1 cellular context compared by ENCODE assay signal in genomic region chr1:20339811-20340457, GRCh38.
TF ChIP-seq lines count a peak whose summit lies in the region.

No MANE protein-coding gene starts in this region.

TF ChIP-seq in GM23338, 12 proteins besides CTCF, POLR2A, EP300 and RAD21 (continued from another document):
- TF ChIP-seq, protein P1, sequence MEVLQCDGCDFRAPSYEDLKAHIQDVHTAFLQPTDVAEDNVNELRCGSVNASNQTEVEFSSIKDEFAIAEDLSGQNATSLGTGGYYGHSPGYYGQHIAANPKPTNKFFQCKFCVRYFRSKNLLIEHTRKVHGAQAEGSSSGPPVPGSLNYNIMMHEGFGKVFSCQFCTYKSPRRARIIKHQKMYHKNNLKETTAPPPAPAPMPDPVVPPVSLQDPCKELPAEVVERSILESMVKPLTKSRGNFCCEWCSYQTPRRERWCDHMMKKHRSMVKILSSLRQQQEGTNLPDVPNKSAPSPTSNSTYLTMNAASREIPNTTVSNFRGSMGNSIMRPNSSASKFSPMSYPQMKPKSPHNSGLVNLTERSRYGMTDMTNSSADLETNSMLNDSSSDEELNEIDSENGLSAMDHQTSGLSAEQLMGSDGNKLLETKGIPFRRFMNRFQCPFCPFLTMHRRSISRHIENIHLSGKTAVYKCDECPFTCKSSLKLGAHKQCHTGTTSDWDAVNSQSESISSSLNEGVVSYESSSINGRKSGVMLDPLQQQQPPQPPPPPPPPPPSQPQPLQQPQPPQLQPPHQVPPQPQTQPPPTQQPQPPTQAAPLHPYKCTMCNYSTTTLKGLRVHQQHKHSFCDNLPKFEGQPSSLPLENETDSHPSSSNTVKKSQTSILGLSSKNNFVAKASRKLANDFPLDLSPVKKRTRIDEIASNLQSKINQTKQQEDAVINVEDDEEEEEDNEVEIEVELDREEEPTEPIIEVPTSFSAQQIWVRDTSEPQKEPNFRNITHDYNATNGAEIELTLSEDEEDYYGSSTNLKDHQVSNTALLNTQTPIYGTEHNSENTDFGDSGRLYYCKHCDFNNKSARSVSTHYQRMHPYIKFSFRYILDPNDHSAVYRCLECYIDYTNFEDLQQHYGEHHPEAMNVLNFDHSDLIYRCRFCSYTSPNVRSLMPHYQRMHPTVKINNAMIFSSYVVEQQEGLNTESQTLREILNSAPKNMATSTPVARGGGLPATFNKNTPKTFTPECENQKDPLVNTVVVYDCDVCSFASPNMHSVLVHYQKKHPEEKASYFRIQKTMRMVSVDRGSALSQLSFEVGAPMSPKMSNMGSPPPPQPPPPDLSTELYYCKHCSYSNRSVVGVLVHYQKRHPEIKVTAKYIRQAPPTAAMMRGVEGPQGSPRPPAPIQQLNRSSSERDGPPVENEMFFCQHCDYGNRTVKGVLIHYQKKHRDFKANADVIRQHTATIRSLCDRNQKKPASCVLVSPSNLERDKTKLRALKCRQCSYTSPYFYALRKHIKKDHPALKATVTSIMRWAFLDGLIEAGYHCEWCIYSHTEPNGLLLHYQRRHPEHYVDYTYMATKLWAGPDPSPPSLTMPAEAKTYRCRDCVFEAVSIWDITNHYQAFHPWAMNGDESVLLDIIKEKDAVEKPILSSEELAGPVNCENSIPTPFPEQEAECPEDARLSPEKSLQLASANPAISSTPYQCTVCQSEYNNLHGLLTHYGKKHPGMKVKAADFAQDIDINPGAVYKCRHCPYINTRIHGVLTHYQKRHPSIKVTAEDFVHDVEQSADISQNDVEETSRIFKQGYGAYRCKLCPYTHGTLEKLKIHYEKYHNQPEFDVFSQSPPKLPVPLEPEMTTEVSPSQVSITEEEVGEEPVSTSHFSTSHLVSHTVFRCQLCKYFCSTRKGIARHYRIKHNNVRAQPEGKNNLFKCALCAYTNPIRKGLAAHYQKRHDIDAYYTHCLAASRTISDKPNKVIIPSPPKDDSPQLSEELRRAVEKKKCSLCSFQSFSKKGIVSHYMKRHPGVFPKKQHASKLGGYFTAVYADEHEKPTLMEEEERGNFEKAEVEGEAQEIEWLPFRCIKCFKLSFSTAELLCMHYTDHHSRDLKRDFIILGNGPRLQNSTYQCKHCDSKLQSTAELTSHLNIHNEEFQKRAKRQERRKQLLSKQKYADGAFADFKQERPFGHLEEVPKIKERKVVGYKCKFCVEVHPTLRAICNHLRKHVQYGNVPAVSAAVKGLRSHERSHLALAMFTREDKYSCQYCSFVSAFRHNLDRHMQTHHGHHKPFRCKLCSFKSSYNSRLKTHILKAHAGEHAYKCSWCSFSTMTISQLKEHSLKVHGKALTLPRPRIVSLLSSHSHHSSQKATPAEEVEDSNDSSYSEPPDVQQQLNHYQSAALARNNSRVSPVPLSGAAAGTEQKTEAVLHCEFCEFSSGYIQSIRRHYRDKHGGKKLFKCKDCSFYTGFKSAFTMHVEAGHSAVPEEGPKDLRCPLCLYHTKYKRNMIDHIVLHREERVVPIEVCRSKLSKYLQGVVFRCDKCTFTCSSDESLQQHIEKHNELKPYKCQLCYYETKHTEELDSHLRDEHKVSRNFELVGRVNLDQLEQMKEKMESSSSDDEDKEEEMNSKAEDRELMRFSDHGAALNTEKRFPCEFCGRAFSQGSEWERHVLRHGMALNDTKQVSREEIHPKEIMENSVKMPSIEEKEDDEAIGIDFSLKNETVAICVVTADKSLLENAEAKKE (CRISPR knock-in tag; IDR thresholded peaks at IDR 0.05): no peak
- TF ChIP-seq ETS1 (IDR thresholded peaks at IDR 0.05): no peak
